In genomic region chr14:88481794-88482193, GRCh38 we compare ENCODE assay signal across 10 cellular contexts.
"Had no signal": no experiment of that assay in that cellular context is flagged by ENCODE, and none has a peak within 500 bp of the region (broad histone marks: within the 10 kb centered on the region; RNA-seq: fewer than 3 reads in every experiment).

No MANE protein-coding gene starts in this region.

- H3K9me3 Mint-ChIP-seq: activated naive CD4-positive, alpha-beta T cell treated with anti-CD3 and anti-CD28 coated beads for 36 hours; central memory CD8-positive, alpha-beta T cell; nephron; stimulated activated naive CD8-positive, alpha-beta T cell treated with anti-CD3 and anti-CD28 coated beads, Interleukin-15, Interleukin-2, amounts not matched to agents 100 ng/mL and 50 ng/mL, for 24 hours; T-cell had no signal

- H3K36me3 ChIP-seq: uterus had no signal

- H3K27ac Mint-ChIP-seq: activated naive CD4-positive, alpha-beta T cell treated with anti-CD3 and anti-CD28 coated beads for 36 hours; nephron; stimulated activated naive CD8-positive, alpha-beta T cell treated with anti-CD3 and anti-CD28 coated beads, Interleukin-15, Interleukin-2, amounts not matched to agents 100 ng/mL and 50 ng/mL, for 24 hours; T-cell had no signal

- H3K27me3 ChIP-seq: gastrocnemius medialis, uterus had no signal

- H3K9me3 ChIP-seq: gastrocnemius medialis, uterus had no signal

- DNase-seq: activated CD4-positive, alpha-beta T cell treated with anti-CD3 and anti-CD28 coated beads for 48 hours; activated naive CD4-positive, alpha-beta T cell treated with anti-CD3 and anti-CD28 coated beads for 36 hours; effector memory CD4-positive, alpha-beta T cell; gastrocnemius medialis; stimulated activated CD4-positive, alpha-beta T cell treated with anti-CD3 and anti-CD28 coated beads, Interleukin-4, amount 100 ng/mL, for 24 hours; T-cell; uterus had no signal

- H3K27ac ChIP-seq: gastrocnemius medialis, uterus had no signal

- H3K4me3 ChIP-seq: gastrocnemius medialis, uterus had no signal

- H3K36me3 Mint-ChIP-seq: T-cell had no signal

- ATAC-seq: gastrocnemius medialis, T-cell had no signal

- H3K4me1 Mint-ChIP-seq: central memory CD8-positive, alpha-beta T cell; nephron had no signal

- H3K4me1 ChIP-seq: gastrocnemius medialis, uterus had no signal

- H3K4me3 Mint-ChIP-seq: activated naive CD4-positive, alpha-beta T cell treated with anti-CD3 and anti-CD28 coated beads for 36 hours; central memory CD8-positive, alpha-beta T cell; nephron; stimulated activated naive CD8-positive, alpha-beta T cell treated with anti-CD3 and anti-CD28 coated beads, Interleukin-15, Interleukin-2, amounts not matched to agents 100 ng/mL and 50 ng/mL, for 24 hours; T-cell had no signal
